18 cellular contexts compared by ENCODE assay signal in genomic region chr3:56771376-56771775, GRCh38. TPM values are rescaled to one million over a fixed set of nuclear protein-coding genes. Genes with fewer than 3 reads are reported as not detected.
DNase-seq lines count a peak whose midpoint lies in the region; ATAC-seq and TF ChIP-seq lines count a peak whose summit lies in the region.
"Had no signal": no experiment of that assay in that cellular context is flagged by ENCODE, and none has a peak within 500 bp of the region (broad histone marks: within the 10 kb centered on the region; RNA-seq: fewer than 3 reads in every experiment).

No MANE protein-coding gene starts in this region.

- POLR2A ChIA-PET in CD8-positive, alpha-beta memory T cell (lab: Charles Lee) = no interaction called here

- intact Hi-C loops in activated T-helper 1 cell treated with anti-CD3 and anti-CD28 coated beads, Interleukin-12 subunit alpha, Interleukin-12 subunit beta, Interleukin-2, Interleukin-4 antibody, amounts not matched to agents 30 ng/mL and 10 ng/mL and 1 ng/mL, durations not matched to agents 14 hours and 24 hours and 36 hours (cut with micrococcal nuclease) = no loop called here
- intact Hi-C loops in natural killer cell (cut with micrococcal nuclease) = no loop called here

- H3K27ac Mint-ChIP-seq in T-helper 1 cell treated with Interleukin-12 subunit alpha and Interleukin-12 subunit beta and Interleukin-4 antibody, amounts not matched to agents 30 μg/mL and 1 μg/mL, for 36 hours = peak overlapping the region; percentile 49
- peak overlapping the region in 7 of 8 donors; percentile 35 to 93 (median 80) for H3K27ac Mint-ChIP-seq in CD8-positive, alpha-beta memory T cell
- H3K27ac Mint-ChIP-seq in activated T-helper 1 cell treated with anti-CD3 and anti-CD28 coated beads, Interleukin-12 subunit alpha, Interleukin-12 subunit beta, Interleukin-2, Interleukin-4 antibody, amounts not matched to agents 30 ng/mL and 10 ng/mL and 1 ng/mL, durations not matched to agents 14 hours and 24 hours and 36 hours = peak overlapping the region; percentile 34
- peak overlapping the region; percentile 88 to 92 for H3K27ac Mint-ChIP-seq in natural killer cell

- no peak for ATAC-seq in natural killer cell
- no peak for ATAC-seq in GM21367 (IDR thresholded peaks at IDR 0.05; ENCODE audit: unreplicated experiment)
- ATAC-seq in HG02938 (IDR thresholded peaks at IDR 0.05; ENCODE audit: unreplicated experiment) = no peak
- ATAC-seq: foreskin keratinocyte, Right ventricle myocardium inferior had no signal

- H3K36me3 ChIP-seq in CD8-positive, alpha-beta memory T cell (ENCODE audit: insufficient read depth, low read length) = peaks cover 26% of the 10 kb centered on the region

- CTCF ChIA-PET in CD8-positive, alpha-beta memory T cell (lab: Charles Lee) = interaction anchor here (2.5 kb wide), 1 partner anchor 29 kb away, joined by 8 read pairs; no protein-coding TSS in a partner anchor

- H3K4me3 ChIP-seq in CD8-positive, alpha-beta memory T cell (ENCODE audit: low read length) = no peak overlapping the region
- H3K4me3 ChIP-seq: thyroid gland had no signal

- peaks cover 44% of the 10 kb centered on the region for H3K36me3 Mint-ChIP-seq in T-helper 1 cell treated with Interleukin-12 subunit alpha and Interleukin-12 subunit beta and Interleukin-4 antibody, amounts not matched to agents 30 μg/mL and 1 μg/mL, for 36 hours (ENCODE audit: low read depth)
- H3K36me3 Mint-ChIP-seq in CD8-positive, alpha-beta memory T cell = peaks cover 12 to 76% (median 19%) of the 10 kb centered on the region in 3 donors
- peaks cover 59% of the 10 kb centered on the region for H3K36me3 Mint-ChIP-seq in activated T-helper 1 cell treated with anti-CD3 and anti-CD28 coated beads, Interleukin-12 subunit alpha, Interleukin-12 subunit beta, Interleukin-2, Interleukin-4 antibody, amounts not matched to agents 30 ng/mL and 10 ng/mL and 1 ng/mL, durations not matched to agents 14 hours and 24 hours and 36 hours (ENCODE audit: low read depth)
- H3K36me3 Mint-ChIP-seq in natural killer cell = peaks cover 29% of the 10 kb centered on the region

- no peaks in the 10 kb centered on the region for H3K27me3 Mint-ChIP-seq in T-helper 1 cell treated with Interleukin-12 subunit alpha and Interleukin-12 subunit beta and Interleukin-4 antibody, amounts not matched to agents 30 μg/mL and 1 μg/mL, for 36 hours (ENCODE audit: low read depth)
- no peaks in the 10 kb centered on the region for H3K27me3 Mint-ChIP-seq in CD8-positive, alpha-beta memory T cell
- no peaks in the 10 kb centered on the region for H3K27me3 Mint-ChIP-seq in activated T-helper 1 cell treated with anti-CD3 and anti-CD28 coated beads, Interleukin-12 subunit alpha, Interleukin-12 subunit beta, Interleukin-2, Interleukin-4 antibody, amounts not matched to agents 30 ng/mL and 10 ng/mL and 1 ng/mL, durations not matched to agents 14 hours and 24 hours and 36 hours (ENCODE audit: insufficient read depth)
- H3K27me3 Mint-ChIP-seq in natural killer cell (ENCODE audit: low read depth in 2 of 2) = no peaks in the 10 kb centered on the region

- peaks cover 51% of the 10 kb centered on the region for H3K4me1 ChIP-seq in CD8-positive, alpha-beta memory T cell (ENCODE audit: insufficient read depth, low read length)
- H3K4me1 ChIP-seq: foreskin keratinocyte had no signal

- no peak overlapping the region for H3K27ac ChIP-seq in CD8-positive, alpha-beta memory T cell (ENCODE audit: low read depth, low read length)
- H3K27ac ChIP-seq: C4-2B, epithelial cell of prostate, foreskin keratinocyte, thyroid gland had no signal

- DNase-seq in T-helper 1 cell (no peak), natural killer cell (no peak), RKO (ENCODE audit: low spot score) (no peak)
- DNase-seq in CD8-positive, alpha-beta memory T cell = no peak
- DNase-seq in activated T-helper 1 cell treated with anti-CD3 and anti-CD28 coated beads, Interleukin-12 subunit alpha, Interleukin-12 subunit beta, Interleukin-2, Interleukin-4 antibody, amounts not matched to agents 30 ng/mL and 10 ng/mL and 1 ng/mL, durations not matched to agents 14 hours and 24 hours and 36 hours (ENCODE audit: low spot score) = no peak
- DNase-seq: dermis blood vessel endothelial cell, foreskin keratinocyte, hippocampal formation, mammary epithelial cell, NCI-H510A treated with DMSO at 0.1 percent for 48 hours, SW 1271, thyroid gland had no signal

- no peak for TF ChIP-seq CTCF in natural killer cell (IDR thresholded peaks at IDR 0.05)

- H3K27me3 ChIP-seq in CD8-positive, alpha-beta memory T cell (ENCODE audit: insufficient read depth, low read length, poor library complexity, severe bottlenecking) = no peaks in the 10 kb centered on the region
- H3K27me3 ChIP-seq: foreskin keratinocyte, thyroid gland had no signal

- H3K4me3 Mint-ChIP-seq in T-helper 1 cell treated with Interleukin-12 subunit alpha and Interleukin-12 subunit beta and Interleukin-4 antibody, amounts not matched to agents 30 μg/mL and 1 μg/mL, for 36 hours = no peak overlapping the region
- peak overlapping the region in 4 of 7 donors; percentile 10 to 42 (median 34) for H3K4me3 Mint-ChIP-seq in CD8-positive, alpha-beta memory T cell
- no peak overlapping the region for H3K4me3 Mint-ChIP-seq in activated T-helper 1 cell treated with anti-CD3 and anti-CD28 coated beads, Interleukin-12 subunit alpha, Interleukin-12 subunit beta, Interleukin-2, Interleukin-4 antibody, amounts not matched to agents 30 ng/mL and 10 ng/mL and 1 ng/mL, durations not matched to agents 14 hours and 24 hours and 36 hours
- H3K4me3 Mint-ChIP-seq in natural killer cell = peak overlapping the region; percentile 35

- H3K4me1 Mint-ChIP-seq in T-helper 1 cell treated with Interleukin-12 subunit alpha and Interleukin-12 subunit beta and Interleukin-4 antibody, amounts not matched to agents 30 μg/mL and 1 μg/mL, for 36 hours (ENCODE audit: low read depth) = peaks cover 51% of the 10 kb centered on the region
- H3K4me1 Mint-ChIP-seq in CD8-positive, alpha-beta memory T cell = peaks cover 61 to 85% (median 81%) of the 10 kb centered on the region in 3 donors
- peaks cover 68% of the 10 kb centered on the region for H3K4me1 Mint-ChIP-seq in activated T-helper 1 cell treated with anti-CD3 and anti-CD28 coated beads, Interleukin-12 subunit alpha, Interleukin-12 subunit beta, Interleukin-2, Interleukin-4 antibody, amounts not matched to agents 30 ng/mL and 10 ng/mL and 1 ng/mL, durations not matched to agents 14 hours and 24 hours and 36 hours (ENCODE audit: low read depth)
- H3K4me1 Mint-ChIP-seq in natural killer cell = peaks cover 72% of the 10 kb centered on the region in 2 donors

- no peaks in the 10 kb centered on the region for H3K9me3 ChIP-seq in CD8-positive, alpha-beta memory T cell (ENCODE audit: low read length)
- H3K9me3 ChIP-seq: thyroid gland had no signal

- H3K9me3 Mint-ChIP-seq in T-helper 1 cell treated with Interleukin-12 subunit alpha and Interleukin-12 subunit beta and Interleukin-4 antibody, amounts not matched to agents 30 μg/mL and 1 μg/mL, for 36 hours = no peaks in the 10 kb centered on the region
- H3K9me3 Mint-ChIP-seq in CD8-positive, alpha-beta memory T cell = no peaks in the 10 kb centered on the region
- H3K9me3 Mint-ChIP-seq in activated T-helper 1 cell treated with anti-CD3 and anti-CD28 coated beads, Interleukin-12 subunit alpha, Interleukin-12 subunit beta, Interleukin-2, Interleukin-4 antibody, amounts not matched to agents 30 ng/mL and 10 ng/mL and 1 ng/mL, durations not matched to agents 14 hours and 24 hours and 36 hours = no peaks in the 10 kb centered on the region
- no peaks in the 10 kb centered on the region for H3K9me3 Mint-ChIP-seq in natural killer cell

RNA-seq across cellular contexts. Expression of gene ARHGEF3, which starts 30.4 kb away (rescaled TPM):
- total RNA-seq in CD8-positive, alpha-beta memory T cell = 10 to 100 TPM; 55.1 to 56.6 TPM
- 110 TPM for polyA plus RNA-seq in CD8-positive, alpha-beta memory T cell
- total RNA-seq in activated T-helper 1 cell treated with anti-CD3 and anti-CD28 coated beads, Interleukin-12 subunit alpha, Interleukin-12 subunit beta, Interleukin-2, Interleukin-4 antibody, amounts not matched to agents 30 ng/mL and 10 ng/mL and 1 ng/mL, durations not matched to agents 14 hours and 24 hours and 36 hours = 59.2 and 64.1 TPM in 2 replicates
- 100 to 1,000 TPM; 112 to 211 (median 135) TPM for total RNA-seq in natural killer cell

Comparison
In these comparisons a context has a peak if more than half of its experiments do, and no peak if none do; other contexts are left out.
1. H3K27ac Mint-ChIP-seq: peak in every context shown above with its lines; median percentile 90 in natural killer cell; 80 in CD8-positive, alpha-beta memory T cell; 49 in T-helper 1 cell treated with Interleukin-12 subunit alpha and Interleukin-12 subunit beta and Interleukin-4 antibody, amounts not matched to agents 30 μg/mL and 1 μg/mL, for 36 hours; 34 in activated T-helper 1 cell treated with anti-CD3 and anti-CD28 coated beads, Interleukin-12 subunit alpha, Interleukin-12 subunit beta, Interleukin-2, Interleukin-4 antibody, amounts not matched to agents 30 ng/mL and 10 ng/mL and 1 ng/mL, durations not matched to agents 14 hours and 24 hours and 36 hours.
2. H3K4me3 Mint-ChIP-seq: peak in CD8-positive, alpha-beta memory T cell (4 of 7) and natural killer cell (single experiment); none in T-helper 1 cell treated with Interleukin-12 subunit alpha and Interleukin-12 subunit beta and Interleukin-4 antibody, amounts not matched to agents 30 μg/mL and 1 μg/mL, for 36 hours (single experiment) and activated T-helper 1 cell treated with anti-CD3 and anti-CD28 coated beads, Interleukin-12 subunit alpha, Interleukin-12 subunit beta, Interleukin-2, Interleukin-4 antibody, amounts not matched to agents 30 ng/mL and 10 ng/mL and 1 ng/mL, durations not matched to agents 14 hours and 24 hours and 36 hours (single experiment).